Comparison of ENCODE assay signal across 14 cellular contexts in genomic region chr5:112546946-112547647, GRCh38.
"Had no signal": no experiment of that assay in that cellular context is flagged by ENCODE, and none has a peak within 500 bp of the region (broad histone marks: within the 10 kb centered on the region; RNA-seq: fewer than 3 reads in every experiment).

No MANE protein-coding gene starts in this region.

- H3K27ac Mint-ChIP-seq: activated naive CD4-positive, alpha-beta T cell treated with anti-CD3 and anti-CD28 coated beads, Interleukin-2, amount 50 U/mL, for 24 hours; natural killer cell had no signal

- H3K9me3 Mint-ChIP-seq: activated naive CD4-positive, alpha-beta T cell treated with anti-CD3 and anti-CD28 coated beads, Interleukin-2, amount 50 U/mL, for 24 hours had no signal

- H3K27me3 ChIP-seq: body of pancreas, esophagus squamous epithelium, right lobe of liver, suprapubic skin, upper lobe of left lung had no signal

- H3K4me1 Mint-ChIP-seq: activated naive CD4-positive, alpha-beta T cell treated with anti-CD3 and anti-CD28 coated beads, Interleukin-2, amount 50 U/mL, for 24 hours had no signal

- H3K4me3 ChIP-seq: body of pancreas, esophagus squamous epithelium, right lobe of liver, suprapubic skin, upper lobe of left lung had no signal

- ATAC-seq: body of pancreas, natural killer cell, right lobe of liver had no signal

- H3K36me3 Mint-ChIP-seq: activated naive CD4-positive, alpha-beta T cell treated with anti-CD3 and anti-CD28 coated beads, Interleukin-2, amount 50 U/mL, for 24 hours; natural killer cell had no signal

- DNase-seq: activated CD4-positive, alpha-beta T cell treated with anti-CD3 and anti-CD28 coated beads, Interleukin-2, amount 50 U/mL, for 1 hour; activated effector memory CD4-positive, alpha-beta T cell treated with Interleukin-2 at 50 U/mL for 16 hours; activated T-cell treated with anti-CD3 and anti-CD28 coated beads for 4 hours; body of pancreas; esophagus squamous epithelium; foreskin fibroblast; glutamatergic neuron; natural killer cell; posterior cingulate gyrus; right lobe of liver; stimulated activated naive CD4-positive, alpha-beta T cell treated with Interleukin-2 at 50 U/mL for 16 hours; upper lobe of left lung had no signal

- H3K4me1 ChIP-seq: body of pancreas, esophagus squamous epithelium, right lobe of liver, suprapubic skin had no signal

- H3K27me3 Mint-ChIP-seq: activated naive CD4-positive, alpha-beta T cell treated with anti-CD3 and anti-CD28 coated beads, Interleukin-2, amount 50 U/mL, for 24 hours had no signal

- H3K9me3 ChIP-seq: body of pancreas, esophagus squamous epithelium, right lobe of liver, suprapubic skin, upper lobe of left lung had no signal

- H3K4me3 Mint-ChIP-seq: activated naive CD4-positive, alpha-beta T cell treated with anti-CD3 and anti-CD28 coated beads, Interleukin-2, amount 50 U/mL, for 24 hours; natural killer cell had no signal

- H3K27ac ChIP-seq: body of pancreas, esophagus squamous epithelium, right lobe of liver, suprapubic skin, upper lobe of left lung had no signal

- H3K36me3 ChIP-seq: esophagus squamous epithelium, right lobe of liver, suprapubic skin, upper lobe of left lung had no signal
